ENCODE assay signal across 27 cellular contexts in genomic region chr6:38831865-38832264, GRCh38.
"Had no signal": no experiment of that assay in that cellular context is flagged by ENCODE, and none has a peak within 500 bp of the region (broad histone marks: within the 10 kb centered on the region; RNA-seq: fewer than 3 reads in every experiment).

No MANE protein-coding gene starts in this region.

- DNase-seq: stimulated activated CD4-positive, alpha-beta T cell treated with anti-CD3 and anti-CD28 coated beads, Interleukin-2, amount 100 ng/mL, for 48 hours; stimulated activated CD4-positive, alpha-beta T cell treated with anti-CD3 and anti-CD28 coated beads, Interleukin-4, amount 100 ng/mL, for 1 hour; stimulated activated CD4-positive, alpha-beta T cell treated with anti-CD3 and anti-CD28 coated beads, Interleukin-4, amount 100 ng/mL, for 24 hours; stimulated activated CD4-positive, alpha-beta T cell treated with anti-CD3 and anti-CD28 coated beads, Interleukin-4, amount 100 ng/mL, for 4 hours; stimulated activated CD8-positive, alpha-beta memory T cell treated with anti-CD3 and anti-CD28 coated beads, Interleukin-4, amount 100 ng/mL, for 48 hours; stimulated activated naive B cell treated with anti-CD40 and anti-IgM and Interleukin-4, amounts not matched to agents 10 μg/mL and 1 μg/mL and 100 μg/mL, for 72 hours; stimulated activated naive CD4-positive, alpha-beta T cell; stimulated activated naive CD4-positive, alpha-beta T cell treated with Interleukin-2 at 50 U/mL for 16 hours; stimulated activated naive CD8-positive, alpha-beta T cell treated with anti-CD3 and anti-CD28 coated beads, Interleukin-15, amount 100 ng/mL, for 72 hours; stimulated activated naive CD8-positive, alpha-beta T cell treated with anti-CD3 and anti-CD28 coated beads, Interleukin-15, Interleukin-2, amounts not matched to agents 100 U/mL and 50 U/mL, for 24 hours; stomach; substantia nigra; testis; thyroid gland; tibial artery; transverse colon; trophoblast cell; upper lobe of left lung; upper lobe of right lung; uterus had no signal

- ATAC-seq: stimulated activated effector memory CD8-positive, alpha-beta T cell treated with anti-CD3 and anti-CD28 coated beads, Interleukin-12 subunit alpha, Interleukin-12 subunit beta, amount 100 ng/mL, for 72 hours; stimulated activated memory B cell treated with anti-CD40 and anti-IgM and Interleukin-4, amounts not matched to agents 10 μg/mL and 1 μg/mL and 100 μg/mL, for 72 hours; stimulated activated naive B cell treated with anti-CD40 and anti-IgM and Interleukin-4, amounts not matched to agents 10 μg/mL and 1 μg/mL and 100 μg/mL, for 72 hours; stimulated activated naive CD8-positive, alpha-beta T cell treated with anti-CD3 and anti-CD28 coated beads, Interleukin-15, amount 100 ng/mL, for 72 hours; stimulated activated naive CD8-positive, alpha-beta T cell treated with anti-CD3 and anti-CD28 coated beads, Interleukin-15, Interleukin-2, amounts not matched to agents 100 U/mL and 50 U/mL, for 24 hours; upper lobe of right lung had no signal

- H3K4me3 ChIP-seq: stomach, suprapubic skin, testis, thoracic aorta, thyroid gland, tibial artery, tibial nerve, transverse colon, upper lobe of left lung, upper lobe of right lung, uterus, vagina had no signal

- FAIRE-seq: urothelium cell line had no signal
